Comparison of ENCODE assay signal across 8 cellular contexts in the genomic region with DNA sequence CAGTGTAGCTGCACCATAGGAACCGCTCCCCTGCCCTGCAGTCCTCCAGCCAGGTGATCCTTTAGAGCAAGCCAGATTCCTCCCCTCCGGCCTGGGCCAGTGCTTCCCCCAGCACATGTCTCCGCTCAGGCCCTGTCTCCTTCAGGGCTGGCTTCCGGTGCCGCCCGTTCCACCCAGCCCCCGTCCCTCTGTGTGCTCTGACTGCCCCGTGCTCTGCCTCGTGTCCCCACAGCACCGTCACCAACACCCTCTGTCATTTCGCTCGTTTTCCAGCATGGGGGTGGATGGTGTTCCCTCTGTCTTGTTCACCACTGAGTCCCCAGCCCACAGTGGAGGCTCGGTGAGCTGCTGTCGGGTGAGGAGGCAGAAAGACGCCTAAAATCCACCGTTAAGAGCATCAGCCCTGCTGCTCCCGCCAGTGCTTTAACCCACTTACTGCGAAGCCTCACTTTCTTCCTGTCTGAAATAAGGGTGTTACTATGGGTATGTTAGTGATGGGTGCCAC. TPM values are rescaled to one million over a fixed set of nuclear protein-coding genes. Genes with fewer than 3 reads are reported as not detected.
A peak's percentile ranks its signal among the peaks of the same experiment; 100 is the strongest.
DNase-seq lines count a peak whose midpoint lies in the region; ATAC-seq and TF ChIP-seq lines count a peak whose summit lies in the region.

No MANE protein-coding gene starts in this region.

- H3K9ac ChIP-seq in fibroblast of lung (ENCODE audit: insufficient read depth, low read length), result peak overlapping the region; percentile 50

- peaks cover 9% of the 10 kb centered on the region for H3K36me3 ChIP-seq in fibroblast of lung (ENCODE audit: control insufficient read depth, insufficient read depth, low read length)
- peaks cover 12% of the 10 kb centered on the region for H3K36me3 ChIP-seq in osteoblast (ENCODE audit: insufficient read depth, low read length)
- H3K36me3 ChIP-seq in testis (ENCODE audit: low read depth, missing control alignments), result no peaks in the 10 kb centered on the region

- intact Hi-C loops in testis (cut with DNase I; ENCODE audit: low total_unique reads), result no loop called here

- WGBS in testis, 2 donors, result 37 to 49% methylated on average over 16 to 18 of the region's 18 CpGs

- ATAC-seq in HG03432 (IDR thresholded peaks at IDR 0.05; ENCODE audit: unreplicated experiment), result peak; percentile 64
- ATAC-seq in GM18870 (IDR thresholded peaks at IDR 0.05; ENCODE audit: unreplicated experiment), result no peak

- DNase-seq in AG20443 (ENCODE audit: low spot score) (peak; percentile 78), activated T-cell treated with anti-CD3 and anti-CD28 coated beads for 1 hour (ENCODE audit: low read depth) (peak; percentile 49), fibroblast of lung (ENCODE audit: low read depth in 2 of 2) (no peak), osteoblast (ENCODE audit: insufficient read length, low spot score, missing footprints) (peak; percentile 61), testis (peak; percentile 55), SW 1271 (lab: John Stamatoyannopoulos, UW) (no peak)

- H3K27ac ChIP-seq in fibroblast of lung (ENCODE audit: insufficient read depth, low read length) (peak overlapping the region; percentile 90), osteoblast (ENCODE audit: low read depth, low read length) (peak overlapping the region; percentile 91), testis (peak overlapping the region; percentile 1 to 54)

- TF ChIP-seq CTCF in fibroblast of lung (conservative IDR thresholded peaks at IDR 0.05 in 1 of 2, IDR thresholded peaks at IDR 0.05 in 1 of 2; ENCODE audit: low read depth in 1 of 2, low read length in 2 of 2) (no peak), osteoblast (IDR thresholded peaks at IDR 0.05; ENCODE audit: extremely low read depth, low read depth, low read length) (no peak), testis (IDR thresholded peaks at IDR 0.05) (no peak)

- H3K79me2 ChIP-seq in fibroblast of lung (ENCODE audit: control insufficient read depth, insufficient read depth, low read length) (peaks cover 83% of the 10 kb centered on the region), osteoblast (ENCODE audit: insufficient read depth, low read length) (peaks cover 96% of the 10 kb centered on the region)

- no peak for TF ChIP-seq POLR2A in testis (IDR thresholded peaks at IDR 0.05)

- no peaks in the 10 kb centered on the region for H3K27me3 ChIP-seq in fibroblast of lung (ENCODE audit: control insufficient read depth, insufficient read depth, low read length)
- H3K27me3 ChIP-seq in osteoblast (ENCODE audit: insufficient read depth, low read length), result no peaks in the 10 kb centered on the region
- H3K27me3 ChIP-seq in testis, result no peaks in the 10 kb centered on the region

- H3K4me3 ChIP-seq in fibroblast of lung (replicated peaks in 1 of 4; ENCODE audit: control extremely low read depth in 1 of 4, insufficient read depth in 1 of 4, low read depth in 3 of 4, low read length in 4 of 4) (no peak overlapping the region), osteoblast (ENCODE audit: insufficient read depth, low read length) (no peak overlapping the region), testis (no peak overlapping the region)

- no peak overlapping the region for H2AFZ ChIP-seq in fibroblast of lung (ENCODE audit: low read length)
- no peak overlapping the region for H2AFZ ChIP-seq in osteoblast (ENCODE audit: low read length)

- H3K4me1 ChIP-seq in fibroblast of lung (ENCODE audit: control insufficient read depth, extremely low read depth, insufficient read depth, low read length) (peaks cover 62% of the 10 kb centered on the region), osteoblast (ENCODE audit: insufficient read depth, low read length) (peaks cover 48% of the 10 kb centered on the region), testis (peaks cover 48% of the 10 kb centered on the region)

- no peaks in the 10 kb centered on the region for H3K9me3 ChIP-seq in fibroblast of lung (ENCODE audit: control insufficient read depth, insufficient read depth, low read depth, low read length)
- no peaks in the 10 kb centered on the region for H3K9me3 ChIP-seq in osteoblast (ENCODE audit: low read depth, low read length)
- no peaks in the 10 kb centered on the region for H3K9me3 ChIP-seq in testis

- peak overlapping the region; percentile 33 for H3K4me2 ChIP-seq in fibroblast of lung (ENCODE audit: extremely low read depth, insufficient read depth, low read length)
- H3K4me2 ChIP-seq in osteoblast (ENCODE audit: insufficient read depth, low read length), result no peak overlapping the region

- no peaks in the 10 kb centered on the region for H4K20me1 ChIP-seq in fibroblast of lung (ENCODE audit: control insufficient read depth, extremely low read depth, insufficient read depth, low read length)
- peaks cover 52% of the 10 kb centered on the region for H4K20me1 ChIP-seq in osteoblast (ENCODE audit: insufficient read depth, low read length)

RNA-seq across cellular contexts. Expression of gene TSSK6, which starts 54.5 kb away (rescaled TPM):
- total RNA-seq in fibroblast of lung (3.1 and 5.8 TPM in 2 replicates), osteoblast (2.7 and 4.3 TPM in 2 replicates), testis (100 to 1,000 TPM; 117 to 722 TPM)
- polyA plus RNA-seq in fibroblast of lung (0.32 and 0.47 TPM in 2 replicates), testis (ENCODE audit: insufficient read depth, low read depth, low replicate concordance) (125 TPM)
- polyA plus RNA-seq in fibroblast of lung (2012), result 0.92 and 0.96 TPM in 2 replicates
- polyA minus RNA-seq in fibroblast of lung (ENCODE audit: low replicate concordance), result 0.27 TPM in 1 of 2 replicates, not detected in the other

RNA-seq across cellular contexts. Expression of gene NDUFA13, which starts 55.2 kb away (rescaled TPM):
- 215 and 221 TPM in 2 replicates for total RNA-seq in fibroblast of lung
- polyA plus RNA-seq in fibroblast of lung, result 306 and 472 TPM in 2 replicates
- polyA plus RNA-seq in fibroblast of lung (2012), result 534 and 556 TPM in 2 replicates
- polyA minus RNA-seq in fibroblast of lung (ENCODE audit: low replicate concordance), result 197 and 217 TPM in 2 replicates
- total RNA-seq in osteoblast, result 160 and 202 TPM in 2 replicates
- 100 to 1,000 TPM; 210 to 283 TPM for total RNA-seq in testis
- 260 TPM for polyA plus RNA-seq in testis (ENCODE audit: insufficient read depth, low read depth, low replicate concordance)

RNA-seq across cellular contexts. Expression of gene GATAD2A, which starts 55.3 kb away (rescaled TPM):
- total RNA-seq in fibroblast of lung, result 28.8 and 31.7 TPM in 2 replicates
- 63.5 and 77.2 TPM in 2 replicates for polyA plus RNA-seq in fibroblast of lung
- polyA plus RNA-seq in fibroblast of lung (2012), result 53.2 and 57.9 TPM in 2 replicates
- 21.8 and 31.1 TPM in 2 replicates for polyA minus RNA-seq in fibroblast of lung (ENCODE audit: low replicate concordance)
- 48.6 and 48.9 TPM in 2 replicates for total RNA-seq in osteoblast
- 100 to 1,000 TPM; 163 to 197 TPM for total RNA-seq in testis
- polyA plus RNA-seq in testis (ENCODE audit: insufficient read depth, low read depth, low replicate concordance), result 109 TPM

Comparison
In these comparisons a context has a peak if more than half of its experiments do, and no peak if none do; other contexts are left out.
1. DNase-seq: peak in AG20443 (single experiment), activated T-cell treated with anti-CD3 and anti-CD28 coated beads for 1 hour (single experiment), osteoblast (single experiment) and testis (single experiment); none in fibroblast of lung (0 of 2) and SW 1271 (0 of 2).
2. H3K27ac ChIP-seq: peak in every context shown above with its lines; median percentile 91 in osteoblast; 90 in fibroblast of lung; 28 in testis.
3. RNA of gene TSSK6, which starts 54.5 kb away (total RNA-seq): 117 to 722 TPM in testis; 3.1 to 5.8 TPM in fibroblast of lung and 2.7 to 4.3 TPM in osteoblast; every median in the first group is over 10 times any median in the second.